In the genomic region with DNA sequence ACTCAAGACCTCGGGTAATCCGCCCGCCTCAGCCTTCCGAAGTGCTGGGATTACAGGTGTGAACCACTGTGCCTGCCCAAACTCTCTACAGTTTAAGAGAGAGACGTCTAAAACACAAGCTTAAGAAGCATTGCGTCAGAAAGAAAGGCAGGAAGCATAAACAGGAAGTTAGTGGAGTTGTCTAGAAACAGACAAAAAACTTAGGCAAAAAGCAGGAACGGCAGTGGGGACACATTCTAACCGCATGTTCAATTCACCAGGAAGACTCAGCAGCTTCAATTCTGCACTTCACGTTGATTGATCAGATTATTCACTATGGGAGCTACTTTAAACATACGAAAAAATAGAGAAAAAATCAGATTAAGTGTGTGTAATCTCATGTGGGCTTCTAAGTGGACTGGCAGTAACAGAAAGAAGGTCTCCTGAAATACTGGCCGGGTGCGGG, we compare ENCODE assay signal across 14 cellular contexts. TPM values are rescaled to one million over a fixed set of nuclear protein-coding genes. Genes with fewer than 3 reads are reported as not detected.
DNase-seq lines count a peak whose midpoint lies in the region; ATAC-seq and TF ChIP-seq lines count a peak whose summit lies in the region.
"Had no signal": no experiment of that assay in that cellular context is flagged by ENCODE, and none has a peak within 500 bp of the region (broad histone marks: within the 10 kb centered on the region; RNA-seq: fewer than 3 reads in every experiment).

No MANE protein-coding gene starts in this region.

- DNase-seq in activated T-cell treated with anti-CD3 and anti-CD28 coated beads, Interleukin-2, amount 50 U/mL, for 72 hours: peak in 1 of 2 donors; percentile 4
- no peak for DNase-seq in activated T-cell treated with anti-CD3 and anti-CD28 coated beads, Interleukin-2, amount 50 U/mL, for 4 hours
- DNase-seq in SIG-M5 treated with dmso at 0.1 percent for 504 hours (lab: John Stamatoyannopoulos, UW; ENCODE audit: unreplicated experiment) (peak; percentile 91), dermis blood vessel endothelial cell (peak; percentile 21), COLO829 (ENCODE audit: low spot score) (no peak), chondrocyte (ENCODE audit: low spot score) (no peak)
- no peak for DNase-seq in stimulated activated effector memory CD8-positive, alpha-beta T cell treated with anti-CD3 and anti-CD28 coated beads, Interleukin-12 subunit alpha, Interleukin-12 subunit beta, amount 100 ng/mL, for 72 hours (ENCODE audit: low spot score in 2 of 2)
- DNase-seq in central memory CD4-positive, alpha-beta T cell: no peak
- DNase-seq: MG63; NCI-H446; stimulated activated CD4-positive, alpha-beta T cell treated with anti-CD3 and anti-CD28 coated beads, Interleukin-15, amount 100 ng/mL, for 24 hours; stimulated activated CD8-positive, alpha-beta memory T cell treated with anti-CD3 and anti-CD28 coated beads, Interleukin-4, amount 100 ng/mL, for 48 hours had no signal

- TF ChIP-seq CTCF in chondrocyte (IDR thresholded peaks at IDR 0.05): no peak

- H3K27ac Mint-ChIP-seq in activated T-cell treated with anti-CD3 and anti-CD28 coated beads, Interleukin-2, amount 50 U/mL, for 72 hours: peak overlapping the region; percentile 9
- H3K27ac Mint-ChIP-seq in stimulated activated effector memory CD8-positive, alpha-beta T cell treated with anti-CD3 and anti-CD28 coated beads, Interleukin-12 subunit alpha, Interleukin-12 subunit beta, amount 100 ng/mL, for 72 hours: peak overlapping the region; percentile 18
- H3K27ac Mint-ChIP-seq in chondrocyte (ENCODE audit: unreplicated experiment): no peak overlapping the region

- H3K9me3 Mint-ChIP-seq in activated T-cell treated with anti-CD3 and anti-CD28 coated beads, Interleukin-2, amount 50 U/mL, for 72 hours: no peaks in the 10 kb centered on the region
- H3K9me3 Mint-ChIP-seq in activated T-cell treated with anti-CD3 and anti-CD28 coated beads, Interleukin-2, amount 50 U/mL, for 4 hours: no peaks in the 10 kb centered on the region
- no peaks in the 10 kb centered on the region for H3K9me3 Mint-ChIP-seq in stimulated activated effector memory CD8-positive, alpha-beta T cell treated with anti-CD3 and anti-CD28 coated beads, Interleukin-12 subunit alpha, Interleukin-12 subunit beta, amount 100 ng/mL, for 72 hours
- H3K9me3 Mint-ChIP-seq in chondrocyte (ENCODE audit: low read depth): no peaks in the 10 kb centered on the region

- peaks cover 8% of the 10 kb centered on the region for H3K4me1 Mint-ChIP-seq in activated T-cell treated with anti-CD3 and anti-CD28 coated beads, Interleukin-2, amount 50 U/mL, for 72 hours (ENCODE audit: low read depth)
- H3K4me1 Mint-ChIP-seq in activated T-cell treated with anti-CD3 and anti-CD28 coated beads, Interleukin-2, amount 50 U/mL, for 4 hours (ENCODE audit: low read depth): peaks cover 3% of the 10 kb centered on the region
- H3K4me1 Mint-ChIP-seq in stimulated activated effector memory CD8-positive, alpha-beta T cell treated with anti-CD3 and anti-CD28 coated beads, Interleukin-12 subunit alpha, Interleukin-12 subunit beta, amount 100 ng/mL, for 72 hours: peaks cover 6% of the 10 kb centered on the region
- H3K4me1 Mint-ChIP-seq in chondrocyte (ENCODE audit: low read depth): no peaks in the 10 kb centered on the region

- no peaks in the 10 kb centered on the region for H3K36me3 Mint-ChIP-seq in activated T-cell treated with anti-CD3 and anti-CD28 coated beads, Interleukin-2, amount 50 U/mL, for 72 hours (ENCODE audit: insufficient read depth in 2 of 2)
- H3K36me3 Mint-ChIP-seq in activated T-cell treated with anti-CD3 and anti-CD28 coated beads, Interleukin-2, amount 50 U/mL, for 4 hours (ENCODE audit: insufficient read depth): no peaks in the 10 kb centered on the region
- H3K36me3 Mint-ChIP-seq in stimulated activated effector memory CD8-positive, alpha-beta T cell treated with anti-CD3 and anti-CD28 coated beads, Interleukin-12 subunit alpha, Interleukin-12 subunit beta, amount 100 ng/mL, for 72 hours: no peaks in the 10 kb centered on the region
- no peaks in the 10 kb centered on the region for H3K36me3 Mint-ChIP-seq in chondrocyte (ENCODE audit: low read depth)

- peak overlapping the region in 1 of 2 donors; percentile 34 for H3K4me3 Mint-ChIP-seq in activated T-cell treated with anti-CD3 and anti-CD28 coated beads, Interleukin-2, amount 50 U/mL, for 72 hours
- H3K4me3 Mint-ChIP-seq in activated T-cell treated with anti-CD3 and anti-CD28 coated beads, Interleukin-2, amount 50 U/mL, for 4 hours: no peak overlapping the region
- no peak overlapping the region for H3K4me3 Mint-ChIP-seq in stimulated activated effector memory CD8-positive, alpha-beta T cell treated with anti-CD3 and anti-CD28 coated beads, Interleukin-12 subunit alpha, Interleukin-12 subunit beta, amount 100 ng/mL, for 72 hours
- H3K4me3 Mint-ChIP-seq in chondrocyte (ENCODE audit: unreplicated experiment): no peak overlapping the region

- H3K27me3 Mint-ChIP-seq in activated T-cell treated with anti-CD3 and anti-CD28 coated beads, Interleukin-2, amount 50 U/mL, for 72 hours (ENCODE audit: low read depth): peaks cover 10% of the 10 kb centered on the region
- H3K27me3 Mint-ChIP-seq in activated T-cell treated with anti-CD3 and anti-CD28 coated beads, Interleukin-2, amount 50 U/mL, for 4 hours (ENCODE audit: low read depth): peaks cover 27% of the 10 kb centered on the region
- H3K27me3 Mint-ChIP-seq in chondrocyte (ENCODE audit: low read depth): peaks cover 18% of the 10 kb centered on the region

- no peak for ATAC-seq in activated T-cell treated with anti-CD3 and anti-CD28 coated beads, Interleukin-2, amount 50 U/mL, for 72 hours (replicated peaks in 1 of 2)
- no peak for ATAC-seq in activated T-cell treated with anti-CD3 and anti-CD28 coated beads, Interleukin-2, amount 50 U/mL, for 4 hours
- ATAC-seq in stimulated activated effector memory CD8-positive, alpha-beta T cell treated with anti-CD3 and anti-CD28 coated beads, Interleukin-12 subunit alpha, Interleukin-12 subunit beta, amount 100 ng/mL, for 72 hours: no peak

RNA-seq across cellular contexts. Expression of a gene that starts 7.4 kb away (rescaled TPM):
- not detected for total RNA-seq in activated T-cell treated with anti-CD3 and anti-CD28 coated beads, Interleukin-2, amount 50 U/mL, for 72 hours
- not detected for total RNA-seq in activated T-cell treated with anti-CD3 and anti-CD28 coated beads, Interleukin-2, amount 50 U/mL, for 4 hours
- total RNA-seq in dermis blood vessel endothelial cell (not detected in 2 replicates), chondrocyte (not detected in 3 replicates)
- total RNA-seq: lung microvascular endothelial cell, RPMI7951 had no signal

RNA-seq across cellular contexts. Expression of a gene that starts 22.9 kb away (rescaled TPM):
- total RNA-seq in activated T-cell treated with anti-CD3 and anti-CD28 coated beads, Interleukin-2, amount 50 U/mL, for 72 hours: not detected
- total RNA-seq in activated T-cell treated with anti-CD3 and anti-CD28 coated beads, Interleukin-2, amount 50 U/mL, for 4 hours: not detected
- total RNA-seq in dermis blood vessel endothelial cell (0.33 and 0.51 TPM in 2 replicates), chondrocyte (not detected in 3 replicates)
- total RNA-seq: RPMI7951 had no signal

RNA-seq across cellular contexts. Expression of a gene that starts 54.0 kb away (rescaled TPM):
- 10 to 100 TPM; 12.3 to 16.8 TPM for total RNA-seq in activated T-cell treated with anti-CD3 and anti-CD28 coated beads, Interleukin-2, amount 50 U/mL, for 72 hours
- total RNA-seq in activated T-cell treated with anti-CD3 and anti-CD28 coated beads, Interleukin-2, amount 50 U/mL, for 4 hours: 10 to 100 TPM; 15.0 to 15.6 (median 15.0) TPM
- total RNA-seq in dermis blood vessel endothelial cell (20.6 and 22.8 TPM in 2 replicates), chondrocyte (4.8 to 7.8 TPM (median 5.1 TPM) in 3 replicates)

Comparison
In these comparisons a context has a peak if more than half of its experiments do, and no peak if none do; other contexts are left out.
1. DNase-seq: peak in SIG-M5 treated with dmso at 0.1 percent for 504 hours (single experiment) and dermis blood vessel endothelial cell (single experiment); none in activated T-cell treated with anti-CD3 and anti-CD28 coated beads, Interleukin-2, amount 50 U/mL, for 4 hours (single experiment), stimulated activated effector memory CD8-positive, alpha-beta T cell treated with anti-CD3 and anti-CD28 coated beads, Interleukin-12 subunit alpha, Interleukin-12 subunit beta, amount 100 ng/mL, for 72 hours (0 of 2), COLO829 (single experiment), chondrocyte (single experiment) and central memory CD4-positive, alpha-beta T cell (single experiment).